Comparison of ENCODE assay signal across 8 cellular contexts in genomic region chr13:35164324-35164932, GRCh38.
DNase-seq lines count a peak whose midpoint lies in the region; ATAC-seq and TF ChIP-seq lines count a peak whose summit lies in the region.

No MANE protein-coding gene starts in this region.

- intact Hi-C loops in activated T-helper 2 cell treated with anti-CD3 and anti-CD28 coated beads, Interferon-gamma antibody, Interleukin-2, Interleukin-4, amounts not matched to agents 10 μg/mL and 5 μg/mL and 100 μg/mL, durations not matched to agents 14 hours and 24 hours and 36 hours (cut with micrococcal nuclease) = loop anchor here (5.0 to 10.0 kb wide), 3 partner anchors 1010 to 1622 kb away; no protein-coding TSS in a partner anchor

- no peaks in the 10 kb centered on the region for H3K27me3 Mint-ChIP-seq in activated T-helper 2 cell treated with anti-CD3 and anti-CD28 coated beads, Interferon-gamma antibody, Interleukin-2, Interleukin-4, amounts not matched to agents 10 μg/mL and 5 μg/mL and 100 μg/mL, durations not matched to agents 14 hours and 24 hours and 36 hours (ENCODE audit: low read depth)

- peak; percentile 55 for DNase-seq in DMS153 treated with DMSO at 0.1 percent for 48 hours (lab: John Stamatoyannopoulos, UW; ENCODE audit: unreplicated experiment)
- peak; percentile 64 for DNase-seq in NCI-H2227 treated with DMSO at 0.1 percent for 48 hours (lab: John Stamatoyannopoulos, UW)
- no peak for DNase-seq in brain microvascular endothelial cell
- DNase-seq in left kidney (ENCODE audit: low read depth, low spot score) = peak; percentile 63
- DNase-seq in activated T-helper 2 cell treated with anti-CD3 and anti-CD28 coated beads, Interferon-gamma antibody, Interleukin-2, Interleukin-4, amounts not matched to agents 10 μg/mL and 5 μg/mL and 100 μg/mL, durations not matched to agents 14 hours and 24 hours and 36 hours (ENCODE audit: low spot score) = no peak
- DNase-seq in stimulated activated CD4-positive, alpha-beta T cell treated with anti-CD3 and anti-CD28 coated beads, Interleukin-4, amount 100 ng/mL, for 4 hours = no peak

- no peak overlapping the region for H3K27ac ChIP-seq in brain microvascular endothelial cell

- H3K27ac Mint-ChIP-seq in activated T-helper 2 cell treated with anti-CD3 and anti-CD28 coated beads, Interferon-gamma antibody, Interleukin-2, Interleukin-4, amounts not matched to agents 10 μg/mL and 5 μg/mL and 100 μg/mL, durations not matched to agents 14 hours and 24 hours and 36 hours = no peak overlapping the region

- peaks cover 8% of the 10 kb centered on the region for H3K4me1 Mint-ChIP-seq in activated T-helper 2 cell treated with anti-CD3 and anti-CD28 coated beads, Interferon-gamma antibody, Interleukin-2, Interleukin-4, amounts not matched to agents 10 μg/mL and 5 μg/mL and 100 μg/mL, durations not matched to agents 14 hours and 24 hours and 36 hours (ENCODE audit: low read depth)

- TF ChIP-seq CTCF in brain microvascular endothelial cell (IDR thresholded peaks at IDR 0.05; ENCODE audit: low read depth, low read length, missing control alignments) = peak; percentile 43

- H3K27me3 ChIP-seq in brain microvascular endothelial cell (replicated peaks) = no peaks in the 10 kb centered on the region

- H3K9me3 Mint-ChIP-seq in activated T-helper 2 cell treated with anti-CD3 and anti-CD28 coated beads, Interferon-gamma antibody, Interleukin-2, Interleukin-4, amounts not matched to agents 10 μg/mL and 5 μg/mL and 100 μg/mL, durations not matched to agents 14 hours and 24 hours and 36 hours = no peaks in the 10 kb centered on the region

- in situ Hi-C loops in brain microvascular endothelial cell (cut with HindIII; ENCODE audit: low pct_ligation_motif_present, low sequenced_read_pairs) = no loop called here

- no peak overlapping the region for H3K4me3 ChIP-seq in brain microvascular endothelial cell (ENCODE audit: low read depth, low read length)

- ATAC-seq in GM19397 (IDR thresholded peaks at IDR 0.05; ENCODE audit: unreplicated experiment) = peak; percentile 62
- peak; percentile 83 for ATAC-seq in HG03196 (IDR thresholded peaks at IDR 0.05; ENCODE audit: unreplicated experiment)

- no peaks in the 10 kb centered on the region for H3K36me3 ChIP-seq in brain microvascular endothelial cell (replicated peaks)

- H3K36me3 Mint-ChIP-seq in activated T-helper 2 cell treated with anti-CD3 and anti-CD28 coated beads, Interferon-gamma antibody, Interleukin-2, Interleukin-4, amounts not matched to agents 10 μg/mL and 5 μg/mL and 100 μg/mL, durations not matched to agents 14 hours and 24 hours and 36 hours (ENCODE audit: low read depth) = no peaks in the 10 kb centered on the region

- no peak overlapping the region for H3K4me3 Mint-ChIP-seq in activated T-helper 2 cell treated with anti-CD3 and anti-CD28 coated beads, Interferon-gamma antibody, Interleukin-2, Interleukin-4, amounts not matched to agents 10 μg/mL and 5 μg/mL and 100 μg/mL, durations not matched to agents 14 hours and 24 hours and 36 hours (ENCODE audit: low read depth)

Comparison
In these comparisons a context has a peak if more than half of its experiments do, and no peak if none do; other contexts are left out.
1. DNase-seq: peak in DMS153 treated with DMSO at 0.1 percent for 48 hours (single experiment), NCI-H2227 treated with DMSO at 0.1 percent for 48 hours (single experiment) and left kidney (single experiment); none in brain microvascular endothelial cell (single experiment), activated T-helper 2 cell treated with anti-CD3 and anti-CD28 coated beads, Interferon-gamma antibody, Interleukin-2, Interleukin-4, amounts not matched to agents 10 μg/mL and 5 μg/mL and 100 μg/mL, durations not matched to agents 14 hours and 24 hours and 36 hours (single experiment) and stimulated activated CD4-positive, alpha-beta T cell treated with anti-CD3 and anti-CD28 coated beads, Interleukin-4, amount 100 ng/mL, for 4 hours (0 of 2).